Comparison of ENCODE assay signal across 10 cellular contexts in the genomic region with DNA sequence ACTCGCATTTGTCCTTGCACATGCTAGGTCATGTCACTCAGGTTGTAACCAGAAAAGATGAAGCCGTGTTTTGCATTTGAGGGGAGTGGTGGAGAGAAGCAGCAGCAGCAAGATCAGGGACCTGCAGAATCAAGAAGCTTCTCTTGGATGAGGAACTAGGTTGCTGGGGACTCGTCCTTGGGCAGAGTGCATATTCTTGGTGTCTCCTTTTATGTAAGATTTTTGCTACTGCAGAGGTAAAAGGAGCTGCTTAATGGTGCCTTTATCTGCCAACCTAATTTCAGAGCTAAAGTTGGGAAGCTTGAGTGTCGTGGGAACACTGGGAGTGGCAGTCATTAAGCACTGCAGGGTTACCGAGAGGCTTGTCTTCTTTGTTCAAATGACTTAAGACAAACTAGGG.
A peak's percentile ranks its signal among the peaks of the same experiment; 100 is the strongest.
DNase-seq lines count a peak whose midpoint lies in the region; ATAC-seq lines count a peak whose summit lies in the region.
"Had no signal": no experiment of that assay in that cellular context is flagged by ENCODE, and none has a peak within 500 bp of the region (broad histone marks: within the 10 kb centered on the region; RNA-seq: fewer than 3 reads in every experiment).

No MANE protein-coding gene starts in this region.

- H3K9me3 ChIP-seq in right cardiac atrium (ENCODE audit: control insufficient read depth, low read length) (no peaks in the 10 kb centered on the region), trophoblast cell (ENCODE audit: insufficient read depth, low read depth, low read length) (no peaks in the 10 kb centered on the region)

- H3K4me2 ChIP-seq in trophoblast cell (ENCODE audit: low read length): no peak overlapping the region

- H3K9ac ChIP-seq in trophoblast cell (ENCODE audit: low read length): no peak overlapping the region

- H3K14ac ChIP-seq in trophoblast cell (ENCODE audit: low read length): peak overlapping the region; percentile 18

- no peak for DNase-seq in left ventricle myocardium superior
- DNase-seq in right cardiac atrium: no peak
- peak in 38 of 61 donors; percentile 1 to 91 (median 26) for DNase-seq in caudate nucleus (lab: John Stamatoyannopoulos, UW)
- DNase-seq in trophoblast cell: no peak
- DNase-seq in NCI-H2107 (lab: John Stamatoyannopoulos, UW): no peak
- DNase-seq: Calu3; CD4-positive, alpha-beta T cell; DMS153 had no signal

- H3K79me2 ChIP-seq in trophoblast cell (ENCODE audit: control insufficient read depth, insufficient read depth, low read length, poor library complexity): no peaks in the 10 kb centered on the region

- H3K18ac ChIP-seq in trophoblast cell (ENCODE audit: low read length): no peak overlapping the region

- no peak overlapping the region for H2AFZ ChIP-seq in trophoblast cell (ENCODE audit: insufficient read depth, low read length, poor library complexity)

- ATAC-seq in left ventricle myocardium superior: peak; percentile 12
- ATAC-seq in right cardiac atrium: no peak
- no peak for ATAC-seq in HG03135 (IDR thresholded peaks at IDR 0.05; ENCODE audit: unreplicated experiment)
- ATAC-seq in HG03378 (IDR thresholded peaks at IDR 0.05; ENCODE audit: unreplicated experiment): no peak

- no peaks in the 10 kb centered on the region for H3K27me3 ChIP-seq in right cardiac atrium (ENCODE audit: control insufficient read depth, insufficient read depth)
- H3K27me3 ChIP-seq in trophoblast cell (ENCODE audit: insufficient read depth, low read length): no peaks in the 10 kb centered on the region

- H4K91ac ChIP-seq in trophoblast cell (ENCODE audit: low read depth, low read length): no peak overlapping the region

- peak overlapping the region; percentile 34 for H2BK12ac ChIP-seq in trophoblast cell (ENCODE audit: low read length)

- intact Hi-C loops in left ventricle myocardium superior (cut with micrococcal nuclease): loop anchor here (10.0 kb wide), 1 partner anchor 408 kb away; a partner anchor contains a TSS
- intact Hi-C loops in right cardiac atrium (cut with DNase I): loop anchor here in 3 of 4 donors (5.0 to 10.0 kb wide), 4 partner anchors 288 to 748 kb away; a partner anchor contains a TSS

- H3K4me3 ChIP-seq in right cardiac atrium (ENCODE audit: low read length): no peak overlapping the region
- H3K4me3 ChIP-seq in trophoblast cell (ENCODE audit: low read depth, low read length): no peak overlapping the region

- H3K27ac ChIP-seq in right cardiac atrium (ENCODE audit: low read length) (no peak overlapping the region), caudate nucleus (ENCODE audit: low read depth, low read length) (peak overlapping the region; percentile 85), trophoblast cell (ENCODE audit: low read depth, low read length) (no peak overlapping the region)

- no peaks in the 10 kb centered on the region for H3K4me1 ChIP-seq in right cardiac atrium (ENCODE audit: control insufficient read depth, insufficient read depth, low read length)
- H3K4me1 ChIP-seq in trophoblast cell (ENCODE audit: control insufficient read depth in 1 of 2, insufficient read depth in 2 of 2, low read length in 2 of 2): no peaks in the 10 kb centered on the region

- H3K36me3 ChIP-seq in trophoblast cell (ENCODE audit: control insufficient read depth in 1 of 2, insufficient read depth in 2 of 2, low read length in 2 of 2): no peaks in the 10 kb centered on the region

- WGBS in right cardiac atrium: 44% methylated on average over 5 of the region's 5 CpGs
- WGBS in trophoblast cell (ENCODE audit: extremely low coverage, insufficient coverage, insufficient read length): no CpG with 5 or more reads among the region's 5 CpGs

- peak overlapping the region; percentile 34 for H2BK120ac ChIP-seq in trophoblast cell (ENCODE audit: insufficient read depth, low read length, poor library complexity)

- no peak overlapping the region for H4K12ac ChIP-seq in trophoblast cell (ENCODE audit: low read depth, low read length)

- H3K4ac ChIP-seq in trophoblast cell (ENCODE audit: low read depth, low read length): no peak overlapping the region

- H3K79me1 ChIP-seq in trophoblast cell (ENCODE audit: low read length): no peaks in the 10 kb centered on the region

- H3K23ac ChIP-seq in trophoblast cell (ENCODE audit: low read length): no peak overlapping the region

- H4K8ac ChIP-seq in trophoblast cell (ENCODE audit: low read depth, low read length): no peak overlapping the region

- H2AK5ac ChIP-seq in trophoblast cell (ENCODE audit: low read length): no peak overlapping the region

- no peak overlapping the region for H2BK5ac ChIP-seq in trophoblast cell (ENCODE audit: low read depth, low read length, poor library complexity)

Comparison
In these comparisons a context has a peak if more than half of its experiments do, and no peak if none do; other contexts are left out.
1. DNase-seq: peak in caudate nucleus (38 of 61); none in left ventricle myocardium superior (single experiment), right cardiac atrium (0 of 3), trophoblast cell (0 of 2) and NCI-H2107 (single experiment).